In genomic region chr5:35651002-35651756, GRCh38 we compare ENCODE assay signal across 8 cellular contexts. TPM values are rescaled to one million over a fixed set of nuclear protein-coding genes. Genes with fewer than 3 reads are reported as not detected.
A peak's percentile ranks its signal among the peaks of the same experiment; 100 is the strongest.
DNase-seq lines count a peak whose midpoint lies in the region; ATAC-seq, FAIRE-seq and TF ChIP-seq lines count a peak whose summit lies in the region.

No MANE protein-coding gene starts in this region.

- DNase-seq in Caki2 (ENCODE audit: low read depth): peak; percentile 25
- peak; percentile 30 for DNase-seq in H54 (ENCODE audit: insufficient read length, low spot score)
- peak; percentile 28 for DNase-seq in RKO (ENCODE audit: low spot score)
- DNase-seq in activated gamma-delta T cell treated with anti-CD3 and anti-CD28 coated beads, Interleukin-2, amount 50 U/mL, for 16 hours (ENCODE audit: low read depth): peak; percentile 44
- DNase-seq in iPS-NIHi11 (ENCODE audit: low spot score): peak; percentile 33
- DNase-seq in stimulated activated CD4-positive, alpha-beta T cell treated with anti-CD3 and anti-CD28 coated beads, TNF-alpha, amount 100 ng/mL, for 24 hours (ENCODE audit: low read depth in 3 of 3): peak; percentile 36 to 56 (median 37)
- DNase-seq in NK-92 (lab: John Stamatoyannopoulos, UW; ENCODE audit: unreplicated experiment): no peak

- ATAC-seq in GM18858 (IDR thresholded peaks at IDR 0.05; ENCODE audit: unreplicated experiment): no peak

- FAIRE-seq in H54 (lab: Jason Lieb, UNC): peak; percentile 93

- in situ Hi-C loops in Caki2 (cut with HindIII; ENCODE audit: low pct_unique_long_range_greater_than_20kb, low sequenced_read_pairs): no loop called here

- TF ChIP-seq POLR2A in H54 (IDR thresholded peaks at IDR 0.05; ENCODE audit: low read depth, low read length): no peak

RNA-seq across cellular contexts. Expression of gene SPEF2, which starts 33.5 kb away (rescaled TPM):
- total RNA-seq in Caki2 (2014; rRNA removed; shearing (Covaris generic); ENCODE audit: low replicate concordance): 2.3 and 10.9 TPM in 2 replicates
